ENCODE assay signal across 8 cellular contexts in the genomic region with DNA sequence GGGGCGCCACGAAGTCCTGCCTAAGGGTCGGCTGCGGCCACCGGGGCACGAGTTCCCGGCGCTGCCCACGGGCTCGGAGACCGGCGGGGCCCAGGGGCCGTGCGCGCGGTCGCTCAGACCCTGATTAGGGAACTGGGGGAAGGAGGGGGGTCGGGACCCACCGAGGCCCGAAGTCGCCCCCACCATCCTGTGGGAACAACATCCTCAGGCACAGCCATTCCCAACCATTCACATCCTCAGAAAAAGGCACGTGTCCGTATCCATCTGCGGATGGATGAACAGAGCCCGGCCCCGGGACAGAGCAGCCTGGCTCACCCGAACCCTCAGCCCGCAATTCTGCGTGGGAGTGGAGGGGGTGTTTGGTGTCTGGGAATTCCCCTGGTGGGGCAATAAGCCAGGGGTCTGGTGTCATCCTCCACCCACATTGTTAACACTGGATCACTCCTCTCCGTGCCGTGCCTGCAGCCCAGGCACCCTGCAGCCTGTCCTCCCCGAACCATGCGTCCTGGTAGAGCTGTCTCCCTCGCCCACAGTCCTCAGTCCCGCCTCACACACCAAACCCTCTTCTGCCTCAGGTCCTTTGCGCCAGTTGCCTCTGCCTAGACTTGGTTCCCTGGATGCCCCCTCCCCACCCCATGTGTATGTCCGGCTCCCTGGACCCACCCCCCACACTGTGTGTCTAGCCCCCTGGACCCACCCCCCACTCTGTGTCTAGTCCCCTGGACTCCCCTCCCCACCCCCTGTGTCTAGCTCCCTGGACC. TPM values are rescaled to one million over a fixed set of nuclear protein-coding genes. Genes with fewer than 3 reads are reported as not detected.
DNase-seq lines count a peak whose midpoint lies in the region; ATAC-seq and TF ChIP-seq lines count a peak whose summit lies in the region.

No MANE protein-coding gene starts in this region.

- H3K27ac Mint-ChIP-seq in progenitor cell of endocrine pancreas, result no peak overlapping the region

- peaks cover 53% of the 10 kb centered on the region for H3K4me1 ChIP-seq in left ventricle myocardium inferior

- peak overlapping the region; percentile 85 for H3K27ac ChIP-seq in left ventricle myocardium inferior (replicated peaks)

- no peaks in the 10 kb centered on the region for H3K27me3 Mint-ChIP-seq in progenitor cell of endocrine pancreas

- no peaks in the 10 kb centered on the region for H3K36me3 ChIP-seq in left ventricle myocardium inferior

- H3K4me3 ChIP-seq in left ventricle myocardium inferior, result peak overlapping the region; percentile 98

- DNase-seq in activated CD4-positive, CD25-positive, alpha-beta regulatory T cell treated with anti-CD3 and anti-CD28 coated beads, Interleukin-2, amount 50 U/mL, for 16 hours (ENCODE audit: low read depth, low spot score), result peak; percentile 40
- no peak for DNase-seq in activated CD4-positive, CD25-positive, alpha-beta regulatory T cell treated with anti-CD3 and anti-CD28 coated beads, Interleukin-2, amount 50 U/mL, for 72 hours
- DNase-seq in RPMI7951 (ENCODE audit: low read depth) (peak; percentile 87), amniotic stem cell (lab: John Stamatoyannopoulos, UW) (peak; percentile 53), left ventricle myocardium inferior (no peak), progenitor cell of endocrine pancreas (ENCODE audit: low spot score, unreplicated experiment) (no peak), NOMO-1 treated with dmso at 0.1 percent for 144 hours (lab: John Stamatoyannopoulos, UW; ENCODE audit: unreplicated experiment) (no peak)

- H3K4me1 Mint-ChIP-seq in progenitor cell of endocrine pancreas (ENCODE audit: low read depth), result peaks cover 3% of the 10 kb centered on the region

- H3K4me3 Mint-ChIP-seq in progenitor cell of endocrine pancreas (ENCODE audit: low read depth), result peak overlapping the region; percentile 69

- H3K36me3 Mint-ChIP-seq in progenitor cell of endocrine pancreas (ENCODE audit: insufficient read depth), result no peaks in the 10 kb centered on the region

- TF ChIP-seq CTCF in left ventricle myocardium inferior (IDR thresholded peaks at IDR 0.05; ENCODE audit: borderline replicate concordance) (no peak), progenitor cell of endocrine pancreas (IDR thresholded peaks at IDR 0.05; ENCODE audit: unreplicated experiment) (no peak)

- intact Hi-C loops in left ventricle myocardium inferior (cut with micrococcal nuclease), result no loop called here

- ATAC-seq in HG03442 (IDR thresholded peaks at IDR 0.05; ENCODE audit: unreplicated experiment), result peak; percentile 12

- H3K9me3 Mint-ChIP-seq in progenitor cell of endocrine pancreas (ENCODE audit: low read depth), result no peaks in the 10 kb centered on the region

- H3K9me3 ChIP-seq in left ventricle myocardium inferior (replicated peaks), result no peaks in the 10 kb centered on the region

- H3K27me3 ChIP-seq in left ventricle myocardium inferior (ENCODE audit: low read depth), result no peaks in the 10 kb centered on the region

RNA-seq across cellular contexts. Expression of a gene that starts 0.8 kb away (rescaled TPM):
- total RNA-seq in RPMI7951 (2014; rRNA removed; shearing (Covaris generic)), result 3.7 and 5.0 TPM in 2 replicates
- total RNA-seq in left ventricle myocardium inferior (8.1 TPM), progenitor cell of endocrine pancreas (79.0 and 79.3 TPM in 2 replicates)

RNA-seq across cellular contexts. Expression of a gene that starts 15.4 kb away (rescaled TPM):
- 104 and 207 TPM in 2 replicates for total RNA-seq in RPMI7951 (2014; rRNA removed; shearing (Covaris generic))
- total RNA-seq in left ventricle myocardium inferior (8.5 TPM), progenitor cell of endocrine pancreas (5.4 and 5.9 TPM in 2 replicates)

Comparison
In these comparisons a context has a peak if more than half of its experiments do, and no peak if none do; other contexts are left out.
1. DNase-seq: peak in activated CD4-positive, CD25-positive, alpha-beta regulatory T cell treated with anti-CD3 and anti-CD28 coated beads, Interleukin-2, amount 50 U/mL, for 16 hours (single experiment), RPMI7951 (single experiment) and amniotic stem cell (single experiment); none in activated CD4-positive, CD25-positive, alpha-beta regulatory T cell treated with anti-CD3 and anti-CD28 coated beads, Interleukin-2, amount 50 U/mL, for 72 hours (single experiment), left ventricle myocardium inferior (single experiment), progenitor cell of endocrine pancreas (single experiment) and NOMO-1 treated with dmso at 0.1 percent for 144 hours (single experiment).
2. RNA of a gene that starts 15.4 kb away (total RNA-seq): 104 to 207 TPM in RPMI7951; 8.5 TPM in left ventricle myocardium inferior (single experiment) and 5.4 to 5.9 TPM in progenitor cell of endocrine pancreas; every median in the first group is over 10 times any median in the second.